ENCODE assay signal across 1 cellular context in the genomic region with DNA sequence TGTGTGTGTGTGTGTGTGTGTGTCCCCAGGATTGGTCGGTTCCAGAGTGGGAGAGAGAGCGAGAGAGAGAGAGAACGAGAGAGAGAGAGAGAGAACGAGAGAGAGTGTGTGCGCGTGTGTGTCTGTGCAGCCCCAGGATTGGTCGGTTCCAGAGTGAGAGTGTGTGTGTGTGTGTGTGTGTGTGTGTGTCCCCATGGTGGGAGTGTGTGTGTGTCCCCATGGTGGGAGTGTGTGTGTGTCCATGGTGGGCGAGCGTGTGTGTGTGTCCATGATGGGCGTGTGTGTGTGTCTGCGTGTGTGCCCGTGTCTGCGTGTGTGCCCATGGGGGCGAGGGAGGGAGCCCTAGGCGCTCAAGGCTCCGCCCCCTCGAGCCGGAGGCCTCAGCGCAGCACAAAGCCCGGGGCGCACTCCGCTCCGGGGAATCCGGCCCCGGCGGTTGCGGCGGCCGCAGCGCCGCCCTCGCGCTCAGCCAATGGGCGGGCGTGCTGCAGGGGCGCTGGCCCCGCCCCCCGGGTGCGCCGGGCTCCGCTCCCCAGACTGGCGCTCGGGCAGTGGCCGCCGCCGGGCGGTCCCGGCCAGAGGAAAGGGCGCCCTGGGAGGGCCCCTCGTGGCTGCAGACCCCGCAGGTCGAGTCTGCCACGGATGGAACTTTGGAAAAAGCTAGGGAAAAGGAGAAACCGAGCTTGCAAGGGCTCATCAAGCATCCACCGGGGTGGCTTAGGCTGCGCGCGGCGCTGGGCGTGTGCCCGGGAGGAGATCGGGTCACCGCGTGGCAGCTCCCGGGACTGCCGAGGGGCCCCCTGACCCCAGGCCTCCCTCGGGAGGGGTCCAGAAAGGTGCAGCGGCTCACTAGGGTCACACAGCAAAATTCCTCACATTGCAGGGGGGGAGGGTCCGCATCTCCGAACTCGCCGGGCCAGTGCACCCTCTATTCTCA.
TF ChIP-seq lines count a peak whose summit lies in the region.

No MANE protein-coding gene starts in this region.

TF ChIP-seq in HepG2, 621 proteins besides CTCF, POLR2A, EP300 and RAD21 (continued from another document and continues in another):
- TF ChIP-seq, protein P1, sequence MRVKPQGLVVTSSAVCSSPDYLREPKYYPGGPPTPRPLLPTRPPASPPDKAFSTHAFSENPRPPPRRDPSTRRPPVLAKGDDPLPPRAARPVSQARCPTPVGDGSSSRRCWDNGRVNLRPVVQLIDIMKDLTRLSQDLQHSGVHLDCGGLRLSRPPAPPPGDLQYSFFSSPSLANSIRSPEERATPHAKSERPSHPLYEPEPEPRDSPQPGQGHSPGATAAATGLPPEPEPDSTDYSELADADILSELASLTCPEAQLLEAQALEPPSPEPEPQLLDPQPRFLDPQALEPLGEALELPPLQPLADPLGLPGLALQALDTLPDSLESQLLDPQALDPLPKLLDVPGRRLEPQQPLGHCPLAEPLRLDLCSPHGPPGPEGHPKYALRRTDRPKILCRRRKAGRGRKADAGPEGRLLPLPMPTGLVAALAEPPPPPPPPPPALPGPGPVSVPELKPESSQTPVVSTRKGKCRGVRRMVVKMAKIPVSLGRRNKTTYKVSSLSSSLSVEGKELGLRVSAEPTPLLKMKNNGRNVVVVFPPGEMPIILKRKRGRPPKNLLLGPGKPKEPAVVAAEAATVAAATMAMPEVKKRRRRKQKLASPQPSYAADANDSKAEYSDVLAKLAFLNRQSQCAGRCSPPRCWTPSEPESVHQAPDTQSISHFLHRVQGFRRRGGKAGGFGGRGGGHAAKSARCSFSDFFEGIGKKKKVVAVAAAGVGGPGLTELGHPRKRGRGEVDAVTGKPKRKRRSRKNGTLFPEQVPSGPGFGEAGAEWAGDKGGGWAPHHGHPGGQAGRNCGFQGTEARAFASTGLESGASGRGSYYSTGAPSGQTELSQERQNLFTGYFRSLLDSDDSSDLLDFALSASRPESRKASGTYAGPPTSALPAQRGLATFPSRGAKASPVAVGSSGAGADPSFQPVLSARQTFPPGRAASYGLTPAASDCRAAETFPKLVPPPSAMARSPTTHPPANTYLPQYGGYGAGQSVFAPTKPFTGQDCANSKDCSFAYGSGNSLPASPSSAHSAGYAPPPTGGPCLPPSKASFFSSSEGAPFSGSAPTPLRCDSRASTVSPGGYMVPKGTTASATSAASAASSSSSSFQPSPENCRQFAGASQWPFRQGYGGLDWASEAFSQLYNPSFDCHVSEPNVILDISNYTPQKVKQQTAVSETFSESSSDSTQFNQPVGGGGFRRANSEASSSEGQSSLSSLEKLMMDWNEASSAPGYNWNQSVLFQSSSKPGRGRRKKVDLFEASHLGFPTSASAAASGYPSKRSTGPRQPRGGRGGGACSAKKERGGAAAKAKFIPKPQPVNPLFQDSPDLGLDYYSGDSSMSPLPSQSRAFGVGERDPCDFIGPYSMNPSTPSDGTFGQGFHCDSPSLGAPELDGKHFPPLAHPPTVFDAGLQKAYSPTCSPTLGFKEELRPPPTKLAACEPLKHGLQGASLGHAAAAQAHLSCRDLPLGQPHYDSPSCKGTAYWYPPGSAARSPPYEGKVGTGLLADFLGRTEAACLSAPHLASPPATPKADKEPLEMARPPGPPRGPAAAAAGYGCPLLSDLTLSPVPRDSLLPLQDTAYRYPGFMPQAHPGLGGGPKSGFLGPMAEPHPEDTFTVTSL (CRISPR knock-in tag; IDR thresholded peaks at IDR 0.05; ENCODE audit: borderline replicate concordance): no peak
- TF ChIP-seq SATB2 (CRISPR knock-in tag; IDR thresholded peaks at IDR 0.05): no peak
- no peak for TF ChIP-seq HES4 (CRISPR knock-in tag; IDR thresholded peaks at IDR 0.05; ENCODE audit: borderline replicate concordance)
- peak; percentile 82 for TF ChIP-seq PHF8 (CRISPR knock-in tag; IDR thresholded peaks at IDR 0.05)
- TF ChIP-seq ZNF430 (CRISPR knock-in tag; IDR thresholded peaks at IDR 0.05): peak; percentile 46; the same call in 1 of the 2 replicates
- TF ChIP-seq NR2C2 (CRISPR knock-in tag; IDR thresholded peaks at IDR 0.05; ENCODE audit: borderline replicate concordance): no peak
- TF ChIP-seq ZFX (CRISPR knock-in tag; IDR thresholded peaks at IDR 0.05; ENCODE audit: low read depth): 0 out of 2 replicates have a peak, but pooled peaks have one; percentile 32
- TF ChIP-seq, protein P2, sequence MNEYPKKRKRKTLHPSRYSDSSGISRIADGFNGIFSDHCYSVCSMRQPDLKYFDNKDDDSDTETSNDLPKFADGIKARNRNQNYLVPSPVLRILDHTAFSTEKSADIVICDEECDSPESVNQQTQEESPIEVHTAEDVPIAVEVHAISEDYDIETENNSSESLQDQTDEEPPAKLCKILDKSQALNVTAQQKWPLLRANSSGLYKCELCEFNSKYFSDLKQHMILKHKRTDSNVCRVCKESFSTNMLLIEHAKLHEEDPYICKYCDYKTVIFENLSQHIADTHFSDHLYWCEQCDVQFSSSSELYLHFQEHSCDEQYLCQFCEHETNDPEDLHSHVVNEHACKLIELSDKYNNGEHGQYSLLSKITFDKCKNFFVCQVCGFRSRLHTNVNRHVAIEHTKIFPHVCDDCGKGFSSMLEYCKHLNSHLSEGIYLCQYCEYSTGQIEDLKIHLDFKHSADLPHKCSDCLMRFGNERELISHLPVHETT (CRISPR knock-in tag; conservative IDR thresholded peaks at IDR 0.05): no peak
- TF ChIP-seq PRDM15 (CRISPR knock-in tag; IDR thresholded peaks at IDR 0.05): peak; percentile 98
- no peak for TF ChIP-seq KDM3A (CRISPR knock-in tag; IDR thresholded peaks at IDR 0.05; ENCODE audit: low read depth)
- TF ChIP-seq, protein P3, sequence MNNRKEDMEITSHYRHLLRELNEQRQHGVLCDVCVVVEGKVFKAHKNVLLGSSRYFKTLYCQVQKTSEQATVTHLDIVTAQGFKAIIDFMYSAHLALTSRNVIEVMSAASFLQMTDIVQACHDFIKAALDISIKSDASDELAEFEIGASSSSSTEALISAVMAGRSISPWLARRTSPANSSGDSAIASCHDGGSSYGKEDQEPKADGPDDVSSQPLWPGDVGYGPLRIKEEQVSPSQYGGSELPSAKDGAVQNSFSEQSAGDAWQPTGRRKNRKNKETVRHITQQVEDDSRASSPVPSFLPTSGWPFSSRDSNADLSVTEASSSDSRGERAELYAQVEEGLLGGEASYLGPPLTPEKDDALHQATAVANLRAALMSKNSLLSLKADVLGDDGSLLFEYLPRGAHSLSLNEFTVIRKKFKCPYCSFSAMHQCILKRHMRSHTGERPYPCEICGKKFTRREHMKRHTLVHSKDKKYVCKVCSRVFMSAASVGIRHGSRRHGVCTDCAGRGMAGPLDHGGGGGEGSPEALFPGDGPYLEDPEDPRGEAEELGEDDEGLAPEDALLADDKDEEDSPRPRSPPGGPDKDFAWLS (CRISPR knock-in tag; IDR thresholded peaks at IDR 0.05; ENCODE audit: borderline replicate concordance): no peak
- no peak for TF ChIP-seq KDM6A (CRISPR knock-in tag; IDR thresholded peaks at IDR 0.05; ENCODE audit: low read depth)
- TF ChIP-seq KLF9 (CRISPR knock-in tag; IDR thresholded peaks at IDR 0.05; ENCODE audit: low read depth): no peak
- no peak for TF ChIP-seq ZNF253 (CRISPR knock-in tag; IDR thresholded peaks at IDR 0.05; ENCODE audit: borderline replicate concordance)
- TF ChIP-seq ADNP (CRISPR knock-in tag; IDR thresholded peaks at IDR 0.05): no peak
- no peak for TF ChIP-seq EED (CRISPR knock-in tag; IDR thresholded peaks at IDR 0.05)
- peak; percentile 17; the same call in 1 of the 2 replicates for TF ChIP-seq BCL6 (CRISPR knock-in tag; IDR thresholded peaks at IDR 0.05)
- TF ChIP-seq ZNF563 (CRISPR knock-in tag; IDR thresholded peaks at IDR 0.05): no peak
- TF ChIP-seq AGO2 (optimal IDR thresholded peaks at IDR 0.05; ENCODE audit: low read depth, low read length): peak; percentile 81
- TF ChIP-seq ELF3 (CRISPR knock-in tag; IDR thresholded peaks at IDR 0.05): no peak
- TF ChIP-seq ZNF331 (CRISPR knock-in tag; IDR thresholded peaks at IDR 0.05): 0 out of 2 replicates have a peak, but pooled peaks have one; percentile 21
- TF ChIP-seq SUZ12 (IDR thresholded peaks at IDR 0.05; ENCODE audit: low read depth, low read length): no peak
- TF ChIP-seq, protein P4, sequence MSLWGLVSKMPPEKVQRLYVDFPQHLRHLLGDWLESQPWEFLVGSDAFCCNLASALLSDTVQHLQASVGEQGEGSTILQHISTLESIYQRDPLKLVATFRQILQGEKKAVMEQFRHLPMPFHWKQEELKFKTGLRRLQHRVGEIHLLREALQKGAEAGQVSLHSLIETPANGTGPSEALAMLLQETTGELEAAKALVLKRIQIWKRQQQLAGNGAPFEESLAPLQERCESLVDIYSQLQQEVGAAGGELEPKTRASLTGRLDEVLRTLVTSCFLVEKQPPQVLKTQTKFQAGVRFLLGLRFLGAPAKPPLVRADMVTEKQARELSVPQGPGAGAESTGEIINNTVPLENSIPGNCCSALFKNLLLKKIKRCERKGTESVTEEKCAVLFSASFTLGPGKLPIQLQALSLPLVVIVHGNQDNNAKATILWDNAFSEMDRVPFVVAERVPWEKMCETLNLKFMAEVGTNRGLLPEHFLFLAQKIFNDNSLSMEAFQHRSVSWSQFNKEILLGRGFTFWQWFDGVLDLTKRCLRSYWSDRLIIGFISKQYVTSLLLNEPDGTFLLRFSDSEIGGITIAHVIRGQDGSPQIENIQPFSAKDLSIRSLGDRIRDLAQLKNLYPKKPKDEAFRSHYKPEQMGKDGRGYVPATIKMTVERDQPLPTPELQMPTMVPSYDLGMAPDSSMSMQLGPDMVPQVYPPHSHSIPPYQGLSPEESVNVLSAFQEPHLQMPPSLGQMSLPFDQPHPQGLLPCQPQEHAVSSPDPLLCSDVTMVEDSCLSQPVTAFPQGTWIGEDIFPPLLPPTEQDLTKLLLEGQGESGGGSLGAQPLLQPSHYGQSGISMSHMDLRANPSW (CRISPR knock-in tag; IDR thresholded peaks at IDR 0.05; ENCODE audit: borderline replicate concordance): no peak
- no peak for TF ChIP-seq SETDB1 (CRISPR knock-in tag; IDR thresholded peaks at IDR 0.05; ENCODE audit: borderline replicate concordance)
- no peak for TF ChIP-seq ZNF432 (CRISPR knock-in tag; IDR thresholded peaks at IDR 0.05; ENCODE audit: borderline replicate concordance)
- TF ChIP-seq TCF12 (IDR thresholded peaks at IDR 0.05): no peak
- TF ChIP-seq TCF12 (CRISPR knock-in tag; IDR thresholded peaks at IDR 0.05): no peak
- TF ChIP-seq SP4 (CRISPR knock-in tag; IDR thresholded peaks at IDR 0.05): peak; percentile 88
- peak; percentile 54; the same call in 1 of the 2 replicates for TF ChIP-seq POLR2AphosphoS5 (IDR thresholded peaks at IDR 0.05; ENCODE audit: low read depth, low read length)
- peak; percentile 32; the same call in 1 of the 2 replicates for TF ChIP-seq RFX5 (IDR thresholded peaks at IDR 0.05; ENCODE audit: low read depth, low read length)
- no peak; the same call in 1 of the 2 replicates for TF ChIP-seq MAFF (IDR thresholded peaks at IDR 0.05; ENCODE audit: low read depth, low read length)
- peak; percentile 56; the same call in 1 of the 2 replicates for TF ChIP-seq HNRNPL (IDR thresholded peaks at IDR 0.05; ENCODE audit: low read depth, low read length)
- no peak for TF ChIP-seq EZH2 (conservative IDR thresholded peaks at IDR 0.05; ENCODE audit: low read depth, low read length)
- no peak for TF ChIP-seq ZNF451 (CRISPR knock-in tag; IDR thresholded peaks at IDR 0.05)
- no peak for TF ChIP-seq BHLHE40 (IDR thresholded peaks at IDR 0.05; ENCODE audit: low read length)
- TF ChIP-seq ARID2 (CRISPR knock-in tag; IDR thresholded peaks at IDR 0.05; ENCODE audit: borderline replicate concordance): no peak
- TF ChIP-seq FOXK1 (CRISPR knock-in tag; IDR thresholded peaks at IDR 0.05; ENCODE audit: borderline replicate concordance, low read depth): no peak
- TF ChIP-seq, protein P5, sequence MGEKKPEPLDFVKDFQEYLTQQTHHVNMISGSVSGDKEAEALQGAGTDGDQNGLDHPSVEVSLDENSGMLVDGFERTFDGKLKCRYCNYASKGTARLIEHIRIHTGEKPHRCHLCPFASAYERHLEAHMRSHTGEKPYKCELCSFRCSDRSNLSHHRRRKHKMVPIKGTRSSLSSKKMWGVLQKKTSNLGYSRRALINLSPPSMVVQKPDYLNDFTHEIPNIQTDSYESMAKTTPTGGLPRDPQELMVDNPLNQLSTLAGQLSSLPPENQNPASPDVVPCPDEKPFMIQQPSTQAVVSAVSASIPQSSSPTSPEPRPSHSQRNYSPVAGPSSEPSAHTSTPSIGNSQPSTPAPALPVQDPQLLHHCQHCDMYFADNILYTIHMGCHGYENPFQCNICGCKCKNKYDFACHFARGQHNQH (CRISPR knock-in tag; IDR thresholded peaks at IDR 0.05): no peak
- TF ChIP-seq ZNF577 (CRISPR knock-in tag; IDR thresholded peaks at IDR 0.05; ENCODE audit: borderline replicate concordance, low read depth): no peak
- peak; percentile 4; the same call in 1 of the 2 replicates for TF ChIP-seq FOXA3 (CRISPR knock-in tag; IDR thresholded peaks at IDR 0.05)
- peak; percentile 31 for TF ChIP-seq TARDBP (CRISPR knock-in tag; IDR thresholded peaks at IDR 0.05)
- no peak for TF ChIP-seq POGK (CRISPR knock-in tag; conservative IDR thresholded peaks at IDR 0.05)
- no peak for TF ChIP-seq NFE2L2 (IDR thresholded peaks at IDR 0.05; ENCODE audit: low read length)
